Comparison of ENCODE assay signal across 8 cellular contexts in genomic region chr19:19619121-19619848, GRCh38. TPM values are rescaled to one million over a fixed set of nuclear protein-coding genes. Genes with fewer than 3 reads are reported as not detected.
DNase-seq lines count a peak whose midpoint lies in the region; ATAC-seq, FAIRE-seq and TF ChIP-seq lines count a peak whose summit lies in the region.
"Had no signal": no experiment of that assay in that cellular context is flagged by ENCODE, and none has a peak within 500 bp of the region (broad histone marks: within the 10 kb centered on the region; RNA-seq: fewer than 3 reads in every experiment).

No MANE protein-coding gene starts in this region.

- TF ChIP-seq POLR2A in H1 (IDR thresholded peaks at IDR 0.05; ENCODE audit: control extremely low read depth in 1 of 2, low read depth in 2 of 2, low read length in 2 of 2) = no peak

- H4K5ac ChIP-seq in H1 (ENCODE audit: insufficient read length, low read depth, low read length) = no peak overlapping the region

- H2BK5ac ChIP-seq in H1 (ENCODE audit: low read depth, low read length) = no peak overlapping the region

- no peak overlapping the region for H2BK20ac ChIP-seq in H1 (ENCODE audit: low read length)

- no peak overlapping the region for H3K56ac ChIP-seq in H1 (replicated peaks; ENCODE audit: insufficient read length, low read depth, low read length)

- H3K27ac ChIP-seq in OCI-LY1 (ENCODE audit: low read depth, low read length, poor library complexity, severe bottlenecking) = no peak overlapping the region
- H3K27ac ChIP-seq in H1 (ENCODE audit: low read depth, low read length) = no peak overlapping the region
- H3K27ac ChIP-seq in psoas muscle = no peak overlapping the region
- H3K27ac ChIP-seq: ascending aorta had no signal

- H4K20me1 ChIP-seq in OCI-LY1 (ENCODE audit: insufficient read depth, low read length) (no peaks in the 10 kb centered on the region), H1 (replicated peaks in 1 of 2; ENCODE audit: control insufficient read depth in 1 of 2, insufficient read depth in 2 of 2, low read length in 2 of 2) (peaks cover 2 to 11% of the 10 kb centered on the region in 2 experiments)

- peaks cover 8% of the 10 kb centered on the region; the same call in 1 of the 2 replicates for H3K36me3 ChIP-seq in OCI-LY1 (ENCODE audit: insufficient read depth, low read length)
- H3K36me3 ChIP-seq in H1 (ENCODE audit: control insufficient read depth in 2 of 4, insufficient read depth in 4 of 4, low read length in 3 of 4) = peaks cover 3 to 7% (median 6%) of the 10 kb centered on the region in 4 experiments; a peak in 5 of 8 replicates
- H3K36me3 ChIP-seq in psoas muscle (ENCODE audit: insufficient read depth in 1 of 2, low read depth in 1 of 2) = no peaks in the 10 kb centered on the region
- H3K36me3 ChIP-seq: ascending aorta had no signal

- H3K9ac ChIP-seq in OCI-LY1 (ENCODE audit: low read length) = peak overlapping the region; percentile 1; the same call in 1 of the 2 replicates
- H3K9ac ChIP-seq in H1 (replicated peaks in 1 of 4; ENCODE audit: extremely low read depth in 1 of 4, low read depth in 3 of 4, low read length in 3 of 4) = no peak overlapping the region; a peak in 1 of 7 replicates

- H2BK12ac ChIP-seq in H1 (ENCODE audit: low read depth, low read length) = no peak overlapping the region

- no peak overlapping the region for H2BK120ac ChIP-seq in H1 (replicated peaks; ENCODE audit: low read depth, low read length)

- TF ChIP-seq CTCF in GM12864 (IDR thresholded peaks at IDR 0.05; ENCODE audit: low read depth, low read length, missing control alignments) (no peak), OCI-LY1 (IDR thresholded peaks at IDR 0.05; ENCODE audit: low read length) (no peak), H1 (IDR thresholded peaks at IDR 0.05; ENCODE audit: control extremely low read depth in 1 of 3, insufficient read depth in 1 of 3, low read depth in 1 of 3, low read length in 3 of 3) (no peak), psoas muscle (IDR thresholded peaks at IDR 0.05) (no peak)

- FAIRE-seq in H1 (lab: Jason Lieb, UNC) = no peak

- no peaks in the 10 kb centered on the region for H3K79me1 ChIP-seq in H1 (ENCODE audit: low read depth, low read length)

- intact Hi-C loops in psoas muscle (cut with DNase I) = no loop called here

- no peaks in the 10 kb centered on the region for H3K79me2 ChIP-seq in OCI-LY1 (ENCODE audit: insufficient read depth, low read length)
- no peaks in the 10 kb centered on the region for H3K79me2 ChIP-seq in H1 (ENCODE audit: control insufficient read depth in 1 of 2, insufficient read depth in 2 of 2, low read length in 2 of 2)

- H3K4me2 ChIP-seq in OCI-LY1 (ENCODE audit: low read length) (peak overlapping the region; percentile 60), H1 (ENCODE audit: insufficient read depth in 1 of 2, low read depth in 2 of 2, low read length in 2 of 2) (peak overlapping the region; percentile 64 to 88)

- no peaks in the 10 kb centered on the region for H3K9me2 ChIP-seq in OCI-LY1 (ENCODE audit: low read depth, low read length)

- TF ChIP-seq RAD21 in H1 (IDR thresholded peaks at IDR 0.05 in 1 of 2, conservative IDR thresholded peaks at IDR 0.05 in 1 of 2; ENCODE audit: low read depth in 2 of 2, low read length in 2 of 2) = no peak

- CTCF ChIA-PET in H1 (lab: Charles Lee; ENCODE audit: partially characterized antibody) = interaction anchor here (0.6 to 1.4 kb wide), 3 partner anchors 18 to 101 kb away, joined by 3 read pairs; no protein-coding TSS in a partner anchor

- H2BK15ac ChIP-seq in H1 (ENCODE audit: low read length) = no peak overlapping the region

- no peak for DNase-seq in GM12864 (ENCODE audit: low read depth)
- DNase-seq in H1 (ENCODE audit: low read depth in 1 of 2, low spot score in 2 of 2) = no peak
- DNase-seq in psoas muscle = no peak
- DNase-seq in NCI-H2029 (lab: John Stamatoyannopoulos, UW) = no peak

- POLR2A ChIA-PET in H1 (lab: Charles Lee; ENCODE audit: partially characterized antibody) = interaction anchor here (0.6 to 4.9 kb wide), 10 partner anchors 9 to 422 kb away, joined by 3 to 46 read pairs (median 3); partner anchors contain the start of gene LPAR2

- ATAC-seq in psoas muscle (no peak), GM21381 (IDR thresholded peaks at IDR 0.05; ENCODE audit: unreplicated experiment) (no peak), GM18873 (IDR thresholded peaks at IDR 0.05; ENCODE audit: low FRiP score, unreplicated experiment) (no peak)

- H3K18ac ChIP-seq in H1 (ENCODE audit: extremely low read depth, low read length) = peak overlapping the region; percentile 38; the same call in 1 of the 2 replicates

- no peak overlapping the region for H4K8ac ChIP-seq in H1 (ENCODE audit: extremely low read depth, insufficient read depth, low read length)

- 70% methylated on average over 22 of the region's 22 CpGs; no CpG with 5 or more reads in 1 of the 2 experiments for WGBS in H1 (ENCODE audit: extremely low coverage in 1 of 2, insufficient coverage in 1 of 2, insufficient read length in 1 of 2, insufficient replicate concordance in 2 of 2, low coverage in 1 of 2, low lambda C conversion rate in 2 of 2, missing lambda C conversion rate in 1 of 2), 2 experiments
- WGBS in psoas muscle, 3 donors = 53 to 59% (median 58%) methylated on average over 22 of the region's 22 CpGs

- H3K27me3 ChIP-seq in OCI-LY1 (ENCODE audit: insufficient read depth, low read length) = no peaks in the 10 kb centered on the region
- peaks cover 0 to 5% (median 3%) of the 10 kb centered on the region in 4 experiments; a peak in 6 of 7 replicates for H3K27me3 ChIP-seq in H1 (replicated peaks in 1 of 4; ENCODE audit: control insufficient read depth in 3 of 4, extremely low read depth in 1 of 4, insufficient read depth in 3 of 4, low read length in 3 of 4)
- peaks cover 0 to 22% (median 0%) of the 10 kb centered on the region in 3 donors for H3K27me3 ChIP-seq in psoas muscle (ENCODE audit: insufficient read depth in 3 of 3, low read length in 2 of 3)
- H3K27me3 ChIP-seq: ascending aorta had no signal

- H3K23ac ChIP-seq in H1 (ENCODE audit: insufficient read length) = no peak overlapping the region

- peaks cover 28% of the 10 kb centered on the region for H3K4me1 ChIP-seq in OCI-LY1 (ENCODE audit: insufficient read depth, low read length, severe bottlenecking)
- H3K4me1 ChIP-seq in H1 (replicated peaks in 1 of 4; ENCODE audit: control insufficient read depth in 3 of 4, insufficient read depth in 4 of 4, low read length in 3 of 4) = 0 out of 7 replicates have a peak, but pooled peaks cover 0 to 3% (median under 1%) of the 10 kb centered on the region in 4 experiments
- no peaks in the 10 kb centered on the region for H3K4me1 ChIP-seq in psoas muscle

- no peaks in the 10 kb centered on the region for H3F3A ChIP-seq in OCI-LY1 (ENCODE audit: insufficient read depth, low read length)

- H4K91ac ChIP-seq in H1 (replicated peaks; ENCODE audit: insufficient read length, low read length) = no peak overlapping the region

- no peak overlapping the region for H3K4ac ChIP-seq in H1 (replicated peaks; ENCODE audit: insufficient read length, low read depth, low read length)

- no peaks in the 10 kb centered on the region for H3K9me3 ChIP-seq in OCI-LY1 (ENCODE audit: low read length)
- no peaks in the 10 kb centered on the region for H3K9me3 ChIP-seq in H1 (ENCODE audit: insufficient read depth in 2 of 2, low read depth in 1 of 2, low read length in 1 of 2)
- H3K9me3 ChIP-seq in psoas muscle = no peaks in the 10 kb centered on the region
- H3K9me3 ChIP-seq: ascending aorta had no signal

- TF ChIP-seq EP300 in H1 (IDR thresholded peaks at IDR 0.05; ENCODE audit: borderline replicate concordance in 1 of 2, low read depth in 2 of 2, low read length in 2 of 2) = no peak

- peak overlapping the region; percentile 36 for H3K4me3 ChIP-seq in GM12864 (ENCODE audit: low read depth, low read length)
- H3K4me3 ChIP-seq in OCI-LY1 (ENCODE audit: low read depth, low read length, poor library complexity, severe bottlenecking) = peak overlapping the region; percentile 45
- H3K4me3 ChIP-seq in H1 (ENCODE audit: extremely low read depth in 1 of 4, insufficient read depth in 2 of 4, low read depth in 3 of 4, low read length in 4 of 4) = peak overlapping the region; percentile 19 to 69 (median 25); a peak in 7 of 8 replicates
- H3K4me3 ChIP-seq in psoas muscle = peak overlapping the region; percentile 44

- H2AFZ ChIP-seq in OCI-LY1 (ENCODE audit: low read length) (no peak overlapping the region), H1 (ENCODE audit: low read length) (no peak overlapping the region)

- peaks cover 7% of the 10 kb centered on the region; the same call in 1 of the 2 replicates for H3K23me2 ChIP-seq in H1 (ENCODE audit: low read depth, low read length)

- no peak overlapping the region for H2AK5ac ChIP-seq in H1 (ENCODE audit: low read depth, low read length)

- no peak overlapping the region for H3K14ac ChIP-seq in H1 (ENCODE audit: insufficient read length)

RNA-seq across cellular contexts. Expression of gene PBX4, which starts 0.8 kb away (rescaled TPM):
- total RNA-seq in H1 (2021; fragmentation: NEBNext Ultra II Directional; extraction: Animal tissue kit (Norgen Biotek cat#: 25700)) = 3.3 and 3.4 TPM in 2 replicates
- polyA plus RNA-seq in H1 (2011; rRNA removed) = 3.8 and 8.3 TPM in 2 replicates
- polyA plus RNA-seq in H1 (2011; cell fraction: cytosol; rRNA removed) = 6.5 TPM
- polyA plus RNA-seq in H1 (2011; cell fraction: nucleus; rRNA removed) = 12.1 TPM
- 3.9 to 6.8 TPM (median 4.8 TPM) in 4 replicates for polyA plus RNA-seq in H1 (2012, experiment 1 of 2)
- polyA plus RNA-seq in H1 (2012, experiment 2 of 2) = 2.2 TPM
- polyA plus RNA-seq in H1 (2013, experiment 1 of 2) = 3.7 TPM
- polyA plus RNA-seq in H1 (2013, experiment 2 of 2) = 4.1 TPM
- polyA minus RNA-seq in H1 (2011; rRNA and poly(A)+ RNA removed) = 1.7 and 1.8 TPM in 2 replicates
- 2.9 TPM for polyA minus RNA-seq in H1 (2011; cell fraction: cytosol; rRNA and poly(A)+ RNA removed)
- 2.6 TPM for polyA minus RNA-seq in H1 (2011; cell fraction: nucleus; rRNA and poly(A)+ RNA removed)
- under 1 TPM in 1 of 4 donors, not detected in 3; 0.17 TPM for total RNA-seq in psoas muscle
- under 1 TPM in 2 of 3 donors, not detected in 1; 0.06 to 0.08 TPM for polyA plus RNA-seq in psoas muscle
- total RNA-seq: ascending aorta had no signal

RNA-seq across cellular contexts. Expression of gene LPAR2, which starts 8.7 kb away (rescaled TPM):
- 47.1 and 47.6 TPM in 2 replicates for total RNA-seq in H1 (2021; fragmentation: NEBNext Ultra II Directional; extraction: Animal tissue kit (Norgen Biotek cat#: 25700))
- polyA plus RNA-seq in H1 (2011; rRNA removed) (70.2 and 121 TPM in 2 replicates), psoas muscle (under 1 TPM; 0.08 to 0.38 (median 0.27) TPM)
- polyA plus RNA-seq in H1 (2011; cell fraction: cytosol; rRNA removed) = 54.8 TPM
- 298 TPM for polyA plus RNA-seq in H1 (2011; cell fraction: nucleus; rRNA removed)
- 43.0 to 66.6 TPM (median 64.7 TPM) in 4 replicates for polyA plus RNA-seq in H1 (2012, experiment 1 of 2)
- polyA plus RNA-seq in H1 (2012, experiment 2 of 2) = 51.1 TPM
- 89.2 TPM for polyA plus RNA-seq in H1 (2013, experiment 1 of 2)
- 78.1 TPM for polyA plus RNA-seq in H1 (2013, experiment 2 of 2)
- 14.0 and 21.6 TPM in 2 replicates for polyA minus RNA-seq in H1 (2011; rRNA and poly(A)+ RNA removed)
- polyA minus RNA-seq in H1 (2011; cell fraction: cytosol; rRNA and poly(A)+ RNA removed) = 21.4 TPM
- polyA minus RNA-seq in H1 (2011; cell fraction: nucleus; rRNA and poly(A)+ RNA removed) = 38.2 TPM
- total RNA-seq in psoas muscle = 1 to 10 TPM in 1 of 4 donors, under 1 TPM in 3; 0.42 to 1.5 (median 0.55) TPM

RNA-seq across cellular contexts. Expression of gene GMIP, which starts 24.2 kb away (rescaled TPM):
- total RNA-seq in H1 (2021; fragmentation: NEBNext Ultra II Directional; extraction: Animal tissue kit (Norgen Biotek cat#: 25700)) = 18.1 and 20.2 TPM in 2 replicates
- polyA plus RNA-seq in H1 (2011; rRNA removed) (5.7 and 8.9 TPM in 2 replicates), psoas muscle (1 to 10 TPM in 1 of 3 donors, under 1 TPM in 2; 0.51 to 1.1 (median 0.83) TPM)
- polyA plus RNA-seq in H1 (2011; cell fraction: cytosol; rRNA removed) = 6.2 TPM
- polyA plus RNA-seq in H1 (2011; cell fraction: nucleus; rRNA removed) = 28.2 TPM
- polyA plus RNA-seq in H1 (2012, experiment 1 of 2) = 9.9 to 15.8 TPM (median 14.2 TPM) in 4 replicates
- polyA plus RNA-seq in H1 (2012, experiment 2 of 2) = 16.1 TPM
- 10.4 TPM for polyA plus RNA-seq in H1 (2013, experiment 1 of 2)
- polyA plus RNA-seq in H1 (2013, experiment 2 of 2) = 10.5 TPM
- 5.8 and 7.1 TPM in 2 replicates for polyA minus RNA-seq in H1 (2011; rRNA and poly(A)+ RNA removed)
- polyA minus RNA-seq in H1 (2011; cell fraction: cytosol; rRNA and poly(A)+ RNA removed) = 7.9 TPM
- 8.6 TPM for polyA minus RNA-seq in H1 (2011; cell fraction: nucleus; rRNA and poly(A)+ RNA removed)
- 1 to 10 TPM; 1.4 to 2.3 (median 1.8) TPM for total RNA-seq in psoas muscle

RNA-seq across cellular contexts. Expression of gene ATP13A1, which starts 44.2 kb away (rescaled TPM):
- 64.2 and 75.7 TPM in 2 replicates for total RNA-seq in H1 (2021; fragmentation: NEBNext Ultra II Directional; extraction: Animal tissue kit (Norgen Biotek cat#: 25700))
- polyA plus RNA-seq in H1 (2011; rRNA removed) = 33.0 and 70.7 TPM in 2 replicates
- 36.9 TPM for polyA plus RNA-seq in H1 (2011; cell fraction: cytosol; rRNA removed)
- 284 TPM for polyA plus RNA-seq in H1 (2011; cell fraction: nucleus; rRNA removed)
- polyA plus RNA-seq in H1 (2012, experiment 1 of 2) = 47.8 to 73.6 TPM (median 62.5 TPM) in 4 replicates
- 64.3 TPM for polyA plus RNA-seq in H1 (2012, experiment 2 of 2)
- 75.7 TPM for polyA plus RNA-seq in H1 (2013, experiment 1 of 2)
- polyA plus RNA-seq in H1 (2013, experiment 2 of 2) = 65.6 TPM
- polyA minus RNA-seq in H1 (2011; rRNA and poly(A)+ RNA removed) = 68.4 and 83.9 TPM in 2 replicates
- 49.1 TPM for polyA minus RNA-seq in H1 (2011; cell fraction: cytosol; rRNA and poly(A)+ RNA removed)
- polyA minus RNA-seq in H1 (2011; cell fraction: nucleus; rRNA and poly(A)+ RNA removed) = 93.9 TPM
- 10 to 100 TPM; 17.5 to 27.5 (median 21.4) TPM for total RNA-seq in psoas muscle
- polyA plus RNA-seq in psoas muscle = 10 to 100 TPM; 15.4 to 23.8 (median 20.6) TPM

RNA-seq across cellular contexts. Expression of gene ZNF101, which starts 49.4 kb away (rescaled TPM):
- total RNA-seq in H1 (2021; fragmentation: NEBNext Ultra II Directional; extraction: Animal tissue kit (Norgen Biotek cat#: 25700)) = 46.2 and 50.9 TPM in 2 replicates
- polyA plus RNA-seq in H1 (2011; rRNA removed) (11.0 and 13.0 TPM in 2 replicates), psoas muscle (1 to 10 TPM; 2.1 to 3.8 (median 2.5) TPM)
- 17.1 TPM for polyA plus RNA-seq in H1 (2011; cell fraction: cytosol; rRNA removed)
- 12.2 TPM for polyA plus RNA-seq in H1 (2011; cell fraction: nucleus; rRNA removed)
- 14.2 to 31.6 TPM (median 16.6 TPM) in 4 replicates for polyA plus RNA-seq in H1 (2012, experiment 1 of 2)
- 10.5 TPM for polyA plus RNA-seq in H1 (2012, experiment 2 of 2)
- 44.3 TPM for polyA plus RNA-seq in H1 (2013, experiment 1 of 2)
- polyA plus RNA-seq in H1 (2013, experiment 2 of 2) = 38.9 TPM
- 28.9 and 34.1 TPM in 2 replicates for polyA minus RNA-seq in H1 (2011; rRNA and poly(A)+ RNA removed)
- 14.8 TPM for polyA minus RNA-seq in H1 (2011; cell fraction: cytosol; rRNA and poly(A)+ RNA removed)
- 28.8 TPM for polyA minus RNA-seq in H1 (2011; cell fraction: nucleus; rRNA and poly(A)+ RNA removed)
- total RNA-seq in psoas muscle = 1 to 10 TPM; 1.5 to 3.1 (median 1.9) TPM

Comparison
In these comparisons a context has a peak if more than half of its experiments do, and no peak if none do; other contexts are left out.
1. RNA of gene LPAR2, which starts 8.7 kb away (total RNA-seq): 47.1 to 47.6 TPM in H1; 0.42 to 1.5 TPM in psoas muscle; every median in the first group is over 10 times any median in the second.
2. Peak in every context shown above with its lines, with median percentiles within 50 percentile points of each other: H3K4me3 ChIP-seq.